29 cellular contexts compared by ENCODE assay signal in genomic region chr11:19781351-19781750, GRCh38.
"Had no signal": no experiment of that assay in that cellular context is flagged by ENCODE, and none has a peak within 500 bp of the region (broad histone marks: within the 10 kb centered on the region; RNA-seq: fewer than 3 reads in every experiment).

No MANE protein-coding gene starts in this region.

- DNase-seq: activated CD4-positive, alpha-beta memory T cell treated with anti-CD3 and anti-CD28 coated beads for 36 hours; activated CD4-positive, alpha-beta T cell treated with anti-CD3 and anti-CD28 coated beads for 36 hours; activated CD4-positive, alpha-beta T cell treated with anti-CD3 and anti-CD28 coated beads, Interleukin-2, amount 10 ng/mL, durations not matched to agents 24 days and 14 days; activated CD4-positive, CD25-positive, alpha-beta regulatory T cell; activated CD4-positive, CD25-positive, alpha-beta regulatory T cell treated with anti-CD3 and anti-CD28 coated beads, Interleukin-2, amount 50 U/mL, for 72 hours; activated CD8-positive, alpha-beta memory T cell treated with anti-CD3 and anti-CD28 coated beads, Interleukin-2, amount 10 ng/mL, durations not matched to agents 7 days and 5 days; activated CD8-positive, alpha-beta memory T cell treated with anti-CD3 and anti-CD28 coated beads, Interleukin-2, amount 50 U/mL, for 4 hours; activated CD8-positive, alpha-beta T cell treated with anti-CD3 and anti-CD28 coated beads, Interleukin-2, amount 10 ng/mL, durations not matched to agents 7 days and 5 days; activated gamma-delta T cell; activated naive CD4-positive, alpha-beta T cell; activated naive CD4-positive, alpha-beta T cell treated with anti-CD3 and anti-CD28 coated beads, Interleukin-2, amount 10 ng/mL, durations not matched to agents 7 days and 5 days; activated naive CD8-positive, alpha-beta T cell treated with anti-CD3 and anti-CD28 coated beads, Interleukin-2, amount 10 ng/mL, durations not matched to agents 7 days and 5 days; activated T-cell treated with anti-CD3 and anti-CD28 coated beads, Interleukin-2, amount 50 U/mL, for 1 hour; activated T-cell treated with anti-CD3 and anti-CD28 coated beads, Interleukin-2, amount 50 U/mL, for 72 hours; cortex of kidney; dermis blood vessel endothelial cell; effector CD8-positive, alpha-beta T cell; esophagus squamous epithelium; foreskin melanocyte; heart right ventricle; T-helper 2 cell had no signal

- ATAC-seq: activated CD4-positive, alpha-beta T cell treated with anti-CD3 and anti-CD28 coated beads for 36 hours; activated CD8-positive, alpha-beta memory T cell treated with anti-CD3 and anti-CD28 coated beads, Interleukin-2, amount 10 ng/mL, durations not matched to agents 7 days and 5 days; activated CD8-positive, alpha-beta T cell treated with anti-CD3 and anti-CD28 coated beads, Interleukin-2, amount 10 ng/mL, durations not matched to agents 7 days and 5 days; activated naive CD4-positive, alpha-beta T cell treated with anti-CD3 and anti-CD28 coated beads, Interleukin-2, amount 50 U/mL, for 72 hours; activated T-cell treated with anti-CD3 and anti-CD28 coated beads, Interleukin-2, amount 50 U/mL, for 72 hours; gastroesophageal sphincter; heart right ventricle had no signal

- H3K9me3 Mint-ChIP-seq: activated CD4-positive, alpha-beta memory T cell treated with anti-CD3 and anti-CD28 coated beads for 36 hours; activated CD4-positive, alpha-beta T cell treated with anti-CD3 and anti-CD28 coated beads, Interleukin-2, amount 10 ng/mL, durations not matched to agents 24 days and 14 days; activated naive CD4-positive, alpha-beta T cell treated with anti-CD3 and anti-CD28 coated beads, Interleukin-2, amount 10 ng/mL, durations not matched to agents 7 days and 5 days; activated naive CD4-positive, alpha-beta T cell treated with anti-CD3 and anti-CD28 coated beads, Interleukin-2, amount 50 U/mL, for 72 hours; activated naive CD8-positive, alpha-beta T cell treated with anti-CD3 and anti-CD28 coated beads, Interleukin-2, amount 10 ng/mL, durations not matched to agents 7 days and 5 days; activated T-cell treated with anti-CD3 and anti-CD28 coated beads, Interleukin-2, amount 50 U/mL, for 72 hours; central memory CD8-positive, alpha-beta T cell had no signal

- H3K27me3 ChIP-seq: ascending aorta, breast epithelium, gastroesophageal sphincter had no signal

- H3K36me3 ChIP-seq: ascending aorta, breast epithelium, cardiac muscle cell, esophagus squamous epithelium, gastroesophageal sphincter, heart right ventricle had no signal

- H3K36me3 Mint-ChIP-seq: activated CD4-positive, alpha-beta memory T cell treated with anti-CD3 and anti-CD28 coated beads for 36 hours; activated CD8-positive, alpha-beta memory T cell treated with anti-CD3 and anti-CD28 coated beads, Interleukin-2, amount 10 ng/mL, durations not matched to agents 7 days and 5 days; activated naive CD8-positive, alpha-beta T cell treated with anti-CD3 and anti-CD28 coated beads, Interleukin-2, amount 10 ng/mL, durations not matched to agents 7 days and 5 days; brain had no signal

- H3K9me3 ChIP-seq: ascending aorta, breast epithelium, esophagus squamous epithelium, gastroesophageal sphincter, heart right ventricle had no signal

- H3K4me1 ChIP-seq: breast epithelium had no signal

- H3K4me3 ChIP-seq: ascending aorta, breast epithelium, cardiac muscle cell, esophagus squamous epithelium, gastroesophageal sphincter, heart right ventricle had no signal

- H3K4me3 Mint-ChIP-seq: activated CD4-positive, alpha-beta memory T cell treated with anti-CD3 and anti-CD28 coated beads for 36 hours; activated CD4-positive, alpha-beta T cell treated with anti-CD3 and anti-CD28 coated beads for 36 hours; activated CD4-positive, alpha-beta T cell treated with anti-CD3 and anti-CD28 coated beads, Interleukin-2, amount 10 ng/mL, durations not matched to agents 24 days and 14 days; activated CD8-positive, alpha-beta memory T cell treated with anti-CD3 and anti-CD28 coated beads, Interleukin-2, amount 10 ng/mL, durations not matched to agents 7 days and 5 days; activated CD8-positive, alpha-beta T cell treated with anti-CD3 and anti-CD28 coated beads, Interleukin-2, amount 10 ng/mL, durations not matched to agents 7 days and 5 days; activated naive CD4-positive, alpha-beta T cell treated with anti-CD3 and anti-CD28 coated beads, Interleukin-2, amount 10 ng/mL, durations not matched to agents 7 days and 5 days; activated naive CD8-positive, alpha-beta T cell treated with anti-CD3 and anti-CD28 coated beads, Interleukin-2, amount 10 ng/mL, durations not matched to agents 7 days and 5 days; activated T-cell treated with anti-CD3 and anti-CD28 coated beads, Interleukin-2, amount 50 U/mL, for 72 hours; brain; central memory CD8-positive, alpha-beta T cell had no signal

- H3K27ac ChIP-seq: ascending aorta, breast epithelium, cardiac muscle cell, epithelial cell of prostate, esophagus squamous epithelium, gastroesophageal sphincter, heart right ventricle had no signal

- H3K27ac Mint-ChIP-seq: activated CD4-positive, alpha-beta memory T cell treated with anti-CD3 and anti-CD28 coated beads for 36 hours; activated CD4-positive, alpha-beta T cell treated with anti-CD3 and anti-CD28 coated beads for 36 hours; activated CD4-positive, alpha-beta T cell treated with anti-CD3 and anti-CD28 coated beads, Interleukin-2, amount 10 ng/mL, durations not matched to agents 24 days and 14 days; activated CD8-positive, alpha-beta memory T cell treated with anti-CD3 and anti-CD28 coated beads, Interleukin-2, amount 10 ng/mL, durations not matched to agents 7 days and 5 days; activated CD8-positive, alpha-beta T cell treated with anti-CD3 and anti-CD28 coated beads, Interleukin-2, amount 10 ng/mL, durations not matched to agents 7 days and 5 days; activated naive CD4-positive, alpha-beta T cell treated with anti-CD3 and anti-CD28 coated beads, Interleukin-2, amount 10 ng/mL, durations not matched to agents 7 days and 5 days; activated naive CD4-positive, alpha-beta T cell treated with anti-CD3 and anti-CD28 coated beads, Interleukin-2, amount 50 U/mL, for 72 hours; activated naive CD8-positive, alpha-beta T cell treated with anti-CD3 and anti-CD28 coated beads, Interleukin-2, amount 10 ng/mL, durations not matched to agents 7 days and 5 days had no signal
